8 cellular contexts compared by ENCODE assay signal in genomic region chr2:149160701-149161217, GRCh38.
A peak's percentile ranks its signal among the peaks of the same experiment; 100 is the strongest.
DNase-seq lines count a peak whose midpoint lies in the region; ATAC-seq lines count a peak whose summit lies in the region.

No MANE protein-coding gene starts in this region.

- peak overlapping the region in 1 of 2 experiments; percentile 32 for H2BK12ac ChIP-seq in mesenchymal stem cell (ENCODE audit: low read length in 2 of 2)
- no peak overlapping the region for H2BK12ac ChIP-seq in neuronal stem cell (ENCODE audit: low read length)

- H3K27me3 ChIP-seq in mesenchymal stem cell (ENCODE audit: control insufficient read depth in 1 of 2, insufficient read depth in 1 of 2, low read length in 2 of 2) (no peaks in the 10 kb centered on the region), MG63 (no peaks in the 10 kb centered on the region), HAP-1 (ENCODE audit: low read depth) (no peaks in the 10 kb centered on the region), neuronal stem cell (ENCODE audit: control insufficient read depth in 3 of 3, insufficient read depth in 3 of 3, low read depth in 1 of 3, low read length in 3 of 3) (peaks cover 0 to 5% (median 0%) of the 10 kb centered on the region in 3 experiments)

- H3K27ac ChIP-seq in mesenchymal stem cell (ENCODE audit: low read length, poor library complexity, severe bottlenecking) (no peak overlapping the region), neuronal stem cell (replicated peaks; ENCODE audit: low read length) (no peak overlapping the region)

- H2BK120ac ChIP-seq in mesenchymal stem cell (ENCODE audit: low read depth, low read length) (no peak overlapping the region), neuronal stem cell (ENCODE audit: low read depth, low read length) (no peak overlapping the region)

- H3K4me1 ChIP-seq in mesenchymal stem cell (ENCODE audit: control insufficient read depth, insufficient read depth, low read depth, low read length) (no peaks in the 10 kb centered on the region), HAP-1 (no peaks in the 10 kb centered on the region; the same call in 1 of the 2 replicates), neuronal stem cell (ENCODE audit: control insufficient read depth in 2 of 2, insufficient read depth in 1 of 2, low read depth in 1 of 2, low read length in 2 of 2) (no peaks in the 10 kb centered on the region)

- H3K14ac ChIP-seq in mesenchymal stem cell (ENCODE audit: low read length in 2 of 2) = no peak overlapping the region
- no peak overlapping the region for H3K14ac ChIP-seq in neuronal stem cell (ENCODE audit: low read length)

- in situ Hi-C loops in HAP-1 (cut with MboI; ENCODE audit: low sequenced_read_pairs) = no loop called here

- H3K4me2 ChIP-seq in mesenchymal stem cell (ENCODE audit: low read length, poor library complexity, severe bottlenecking) (no peak overlapping the region), neuronal stem cell (ENCODE audit: insufficient read depth, low read length, poor library complexity, severe bottlenecking) (no peak overlapping the region)

- peak; percentile 99 for ATAC-seq in HG03060 (IDR thresholded peaks at IDR 0.05; ENCODE audit: low read depth, unreplicated experiment)

- no peaks in the 10 kb centered on the region for H3K36me3 ChIP-seq in mesenchymal stem cell (ENCODE audit: control insufficient read depth in 1 of 2, insufficient read depth in 2 of 2, low read depth in 1 of 2, low read length in 2 of 2)
- H3K36me3 ChIP-seq in MG63 = no peaks in the 10 kb centered on the region
- H3K36me3 ChIP-seq in HAP-1 (replicated peaks) = no peaks in the 10 kb centered on the region
- no peaks in the 10 kb centered on the region for H3K36me3 ChIP-seq in neuronal stem cell (replicated peaks in 1 of 2; ENCODE audit: control insufficient read depth in 2 of 2, insufficient read depth in 2 of 2, low read length in 2 of 2)

- no peak overlapping the region for H3K4me3 ChIP-seq in mesenchymal stem cell (ENCODE audit: insufficient read depth in 1 of 2, low read depth in 1 of 2, low read length in 2 of 2)
- H3K4me3 ChIP-seq in MG63 = no peak overlapping the region
- no peak overlapping the region for H3K4me3 ChIP-seq in HAP-1
- no peak overlapping the region for H3K4me3 ChIP-seq in neuronal stem cell (ENCODE audit: low read length in 2 of 2)

- H2BK15ac ChIP-seq in mesenchymal stem cell (ENCODE audit: low read depth, poor library complexity, severe bottlenecking) (no peak overlapping the region), neuronal stem cell (ENCODE audit: low read length) (no peak overlapping the region)

- no peak overlapping the region for H3K23ac ChIP-seq in mesenchymal stem cell (ENCODE audit: low read length in 2 of 2)
- no peak overlapping the region for H3K23ac ChIP-seq in neuronal stem cell (ENCODE audit: low read depth, low read length, poor library complexity)

- H4K8ac ChIP-seq in mesenchymal stem cell (ENCODE audit: low read length) (no peak overlapping the region), neuronal stem cell (ENCODE audit: low read depth, low read length) (no peak overlapping the region)

- no peak overlapping the region for H3K4ac ChIP-seq in mesenchymal stem cell (ENCODE audit: low read depth in 1 of 2, low read length in 2 of 2)
- H3K4ac ChIP-seq in neuronal stem cell (ENCODE audit: low read length) = no peak overlapping the region

- H2BK5ac ChIP-seq in mesenchymal stem cell (ENCODE audit: low read depth, low read length, poor library complexity, severe bottlenecking) (no peak overlapping the region), neuronal stem cell (ENCODE audit: low read length) (no peak overlapping the region)

- H2AK5ac ChIP-seq in mesenchymal stem cell (ENCODE audit: low read length, severe bottlenecking) (no peak overlapping the region), neuronal stem cell (ENCODE audit: low read depth, low read length) (no peak overlapping the region)

- WGBS in mesenchymal stem cell = 49% methylated on average over 8 of the region's 8 CpGs
- WGBS in neuronal stem cell (ENCODE audit: extremely low coverage in 2 of 2, insufficient read length in 2 of 2, insufficient replicate concordance in 1 of 2), 2 donors = no CpG with 5 or more reads among the region's 8 CpGs

- H3K18ac ChIP-seq in mesenchymal stem cell (ENCODE audit: low read depth in 1 of 2, low read length in 2 of 2) = no peak overlapping the region
- H3K18ac ChIP-seq in neuronal stem cell (ENCODE audit: low read length) = no peak overlapping the region

- H3K9me3 ChIP-seq in mesenchymal stem cell (ENCODE audit: control insufficient read depth, low read length) (peaks cover 7% of the 10 kb centered on the region), MG63 (no peaks in the 10 kb centered on the region), HAP-1 (no peaks in the 10 kb centered on the region), neuronal stem cell (replicated peaks in 1 of 2; ENCODE audit: control insufficient read depth in 2 of 2, insufficient read depth in 1 of 2, low read depth in 1 of 2, low read length in 2 of 2) (no peaks in the 10 kb centered on the region)

- DNase-seq in activated CD4-positive, alpha-beta T cell treated with anti-CD3 and anti-CD28 coated beads for 4 hours = peak; percentile 6 to 14
- no peak for DNase-seq in activated CD4-positive, alpha-beta T cell treated with anti-CD3 and anti-CD28 coated beads, Interleukin-2, amount 50 U/mL, for 4 hours
- DNase-seq in SKM-1 (lab: John Stamatoyannopoulos, UW; ENCODE audit: unreplicated experiment) (peak; percentile 81), mesenchymal stem cell (peak; percentile 52), MG63 (no peak), HAP-1 (ENCODE audit: low spot score in 2 of 2) (no peak), neuronal stem cell (ENCODE audit: low spot score) (no peak)

- H2AFZ ChIP-seq in mesenchymal stem cell (ENCODE audit: low read depth, low read length) = no peak overlapping the region
- no peak overlapping the region for H2AFZ ChIP-seq in neuronal stem cell (ENCODE audit: low read length)

- H4K91ac ChIP-seq in mesenchymal stem cell (ENCODE audit: low read length) = no peak overlapping the region
- no peak overlapping the region for H4K91ac ChIP-seq in neuronal stem cell (ENCODE audit: low read depth, low read length, poor library complexity)

- no peaks in the 10 kb centered on the region for H3K79me1 ChIP-seq in mesenchymal stem cell (replicated peaks; ENCODE audit: low read length, poor library complexity, severe bottlenecking)
- H3K79me1 ChIP-seq in neuronal stem cell (ENCODE audit: low read depth, low read length) = no peaks in the 10 kb centered on the region

- H3K9ac ChIP-seq in mesenchymal stem cell (ENCODE audit: low read length) (no peak overlapping the region), neuronal stem cell (ENCODE audit: low read depth, low read length, poor library complexity) (no peak overlapping the region)

Comparison
In these comparisons a context has a peak if more than half of its experiments do, and no peak if none do; other contexts are left out.
1. DNase-seq: peak in activated CD4-positive, alpha-beta T cell treated with anti-CD3 and anti-CD28 coated beads for 4 hours (2 of 2), SKM-1 (single experiment) and mesenchymal stem cell (single experiment); none in activated CD4-positive, alpha-beta T cell treated with anti-CD3 and anti-CD28 coated beads, Interleukin-2, amount 50 U/mL, for 4 hours (0 of 2), MG63 (single experiment), HAP-1 (0 of 2) and neuronal stem cell (single experiment).